31 cellular contexts compared by ENCODE assay signal in the genomic region with DNA sequence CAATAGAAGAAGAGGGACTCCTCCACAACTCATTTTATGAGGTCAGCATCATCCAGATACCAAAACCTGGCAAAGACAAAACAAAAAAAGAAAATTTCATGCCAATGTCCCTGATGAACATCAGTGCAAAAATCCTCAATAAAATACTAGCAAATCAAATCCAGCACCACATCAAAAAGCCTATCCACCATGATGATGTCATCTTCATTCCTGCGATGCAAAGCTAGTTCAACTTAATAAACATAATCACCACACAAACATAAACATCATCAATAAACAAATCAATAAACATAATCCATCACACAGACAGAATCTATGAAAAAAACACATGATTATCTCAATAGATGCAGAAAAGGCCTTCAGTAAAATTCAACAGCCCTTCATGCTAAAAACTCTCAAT.
DNase-seq lines count a peak whose midpoint lies in the region; ATAC-seq, FAIRE-seq and TF ChIP-seq lines count a peak whose summit lies in the region.
"Had no signal": no experiment of that assay in that cellular context is flagged by ENCODE, and none has a peak within 500 bp of the region (broad histone marks: within the 10 kb centered on the region; RNA-seq: fewer than 3 reads in every experiment).

No MANE protein-coding gene starts in this region.

- no peak for TF ChIP-seq RAD21 in HepG2 (CRISPR knock-in tag; IDR thresholded peaks at IDR 0.05)

- no peak overlapping the region for H3K9ac ChIP-seq in HepG2 (ENCODE audit: insufficient read depth, low read depth, low read length)
- H3K9ac ChIP-seq: BLaER1; BLaER1 treated with 17β-estradiol and CSF1 and Interleukin-3, amounts not matched to agents 10 nM and 100 nM had no signal

- no peak for TF ChIP-seq POLR2A in HepG2 (IDR thresholded peaks at IDR 0.05; ENCODE audit: insufficient read depth in 1 of 2, low read depth in 2 of 2, low read length in 2 of 2)
- no peak for TF ChIP-seq POLR2A in right lobe of liver (IDR thresholded peaks at IDR 0.05)
- TF ChIP-seq POLR2A in uterus (IDR thresholded peaks at IDR 0.05) = no peak

- no peak overlapping the region for H3K4me2 ChIP-seq in HepG2 (ENCODE audit: low read depth, low read length)
- H3K4me2 ChIP-seq: A549; BLaER1; BLaER1 treated with 17β-estradiol and CSF1 and Interleukin-3, amounts not matched to agents 10 nM and 100 nM had no signal

- H3K4me3 ChIP-seq in HepG2 (replicated peaks in 1 of 3; ENCODE audit: insufficient read depth in 1 of 3, low read depth in 2 of 3, low read length in 3 of 3) (no peak overlapping the region), right lobe of liver (no peak overlapping the region), HEK293 (ENCODE audit: low read depth, low read length) (no peak overlapping the region), uterus (no peak overlapping the region)
- H3K4me3 ChIP-seq: A549; BLaER1; BLaER1 treated with 17β-estradiol and CSF1 and Interleukin-3, amounts not matched to agents 10 nM and 100 nM had no signal

- no peaks in the 10 kb centered on the region for H3K4me1 ChIP-seq in HepG2 (ENCODE audit: insufficient read depth, low read length)
- H3K4me1 ChIP-seq in right lobe of liver = no peaks in the 10 kb centered on the region
- no peaks in the 10 kb centered on the region for H3K4me1 ChIP-seq in HEK293 (ENCODE audit: control insufficient read depth, insufficient read depth, low read length)
- H3K4me1 ChIP-seq in uterus = no peaks in the 10 kb centered on the region
- H3K4me1 ChIP-seq: A549; BE2C; BLaER1; BLaER1 treated with 17β-estradiol and CSF1 and Interleukin-3, amounts not matched to agents 10 nM and 100 nM; Caco-2 had no signal

- intact Hi-C loops in HepG2 (cut with micrococcal nuclease; ENCODE audit: unreplicated experiment) = no loop called here
- intact Hi-C loops in right lobe of liver (cut with DNase I) = no loop called here
- intact Hi-C loops in uterus (cut with DNase I; ENCODE audit: low total_unique reads) = no loop called here

- CTCF ChIA-PET in HepG2 (lab: Yijun Ruan, JAX; ENCODE audit: low intra/inter-chr PET ratio, low total read pairs) = no interaction called here
- CTCF ChIA-PET in HEK293 (lab: Yijun Ruan, JAX) = interaction anchor here (0.6 kb wide), 1 partner anchor 580 kb away, joined by 4 read pairs; no protein-coding TSS in a partner anchor

- TF ChIP-seq CTCF in HepG2 (CRISPR knock-in tag; IDR thresholded peaks at IDR 0.05) (no peak), right lobe of liver (IDR thresholded peaks at IDR 0.05) (no peak), HEK293 (tag by site-specific recombination; IDR thresholded peaks at IDR 0.05) (no peak), uterus (IDR thresholded peaks at IDR 0.05) (no peak)

- ATAC-seq in HepG2 = no peak
- ATAC-seq in right lobe of liver = no peak
- ATAC-seq: A549; CD8-positive, alpha-beta T cell had no signal

- no peak overlapping the region for H3K27ac ChIP-seq in HepG2 (ENCODE audit: extremely low read length, insufficient read depth, low read length)
- no peak overlapping the region for H3K27ac ChIP-seq in right lobe of liver
- no peak overlapping the region for H3K27ac ChIP-seq in HEK293 (ENCODE audit: extremely low read depth, low read depth, low read length)
- H3K27ac ChIP-seq in uterus = no peak overlapping the region
- H3K27ac ChIP-seq: 22Rv1; A549; BLaER1; BLaER1 treated with 17β-estradiol and CSF1 and Interleukin-3, amounts not matched to agents 10 nM and 100 nM; C4-2B had no signal

- POLR2A ChIA-PET in HepG2 (lab: Yijun Ruan, JAX) (no interaction called here), HEK293 (lab: Yijun Ruan, JAX) (no interaction called here)

- TF ChIP-seq EP300 in HepG2 (IDR thresholded peaks at IDR 0.05; ENCODE audit: low read depth in 2 of 2, low read length in 2 of 2) (no peak), HepG2 (CRISPR knock-in tag; IDR thresholded peaks at IDR 0.05; ENCODE audit: borderline replicate concordance) (no peak)

- no peaks in the 10 kb centered on the region for H4K20me1 ChIP-seq in HepG2 (ENCODE audit: insufficient read depth, low read length)
- H4K20me1 ChIP-seq: BLaER1; BLaER1 treated with 17β-estradiol and CSF1 and Interleukin-3, amounts not matched to agents 10 nM and 100 nM had no signal

- H3K36me3 ChIP-seq in HepG2 (replicated peaks in 1 of 2; ENCODE audit: control insufficient read depth in 1 of 2, insufficient read depth in 2 of 2, low read length in 2 of 2) (no peaks in the 10 kb centered on the region), right lobe of liver (no peaks in the 10 kb centered on the region), HEK293 (ENCODE audit: control insufficient read depth in 2 of 2, insufficient read depth in 1 of 2, low read length in 2 of 2) (no peaks in the 10 kb centered on the region), uterus (no peaks in the 10 kb centered on the region)
- H3K36me3 ChIP-seq: BE2C; BLaER1; BLaER1 treated with 17β-estradiol and CSF1 and Interleukin-3, amounts not matched to agents 10 nM and 100 nM had no signal

- no peak for DNase-seq in HepG2 (ENCODE audit: low spot score)
- no peak for DNase-seq in right lobe of liver
- no peak for DNase-seq in uterus
- DNase-seq: 8988T; ACHN; AML-193; BE2C; C1 segment of cervical spinal cord; Caco-2; Calu3; CD4-positive, alpha-beta memory T cell; CD4-positive, alpha-beta T cell; CD4-positive, CD25-positive, alpha-beta regulatory T cell; CD8-positive, alpha-beta memory T cell; CD8-positive, alpha-beta T cell; COR-L47; DMS 273 treated with DMSO at 0.1 percent for 48 hours; DMS153; DMS53; DMS79; DMS79 treated with DMSO at 0.1 percent for 48 hours; DND-41; EL had no signal

- WGBS in HepG2 (ENCODE audit: low lambda C conversion rate) = 10% methylated on average over 1 of the region's 1 CpG
- WGBS in right lobe of liver (ENCODE audit: insufficient coverage, low coverage, low lambda C conversion rate, missing lambda C conversion rate) = 82% methylated on average over 1 of the region's 1 CpG

- no TSS peak for BruUV-seq in HepG2 (replicated peaks; lab: Mats Ljungman, UMichigan)

- H3K27me3 ChIP-seq in HepG2 (ENCODE audit: control insufficient read depth in 1 of 2, insufficient read depth in 2 of 2, low read length in 2 of 2) (no peaks in the 10 kb centered on the region), right lobe of liver (no peaks in the 10 kb centered on the region), uterus (no peaks in the 10 kb centered on the region)
- H3K27me3 ChIP-seq: BE2C; BLaER1; BLaER1 treated with 17β-estradiol and CSF1 and Interleukin-3, amounts not matched to agents 10 nM and 100 nM had no signal

- H3K9me3 ChIP-seq in HepG2 (ENCODE audit: low read length) (peaks cover 19% of the 10 kb centered on the region), right lobe of liver (no peaks in the 10 kb centered on the region), HEK293 (ENCODE audit: control insufficient read depth, insufficient read depth, low read depth, low read length) (no peaks in the 10 kb centered on the region), uterus (no peaks in the 10 kb centered on the region)
- H3K9me3 ChIP-seq: A549, BE2C, Caco-2 had no signal

- in situ Hi-C loops in HepG2 (cut with HindIII; ENCODE audit: extremely low pct_ligation_motif_present, low pct_unique_long_range_greater_than_20kb) = loop anchor here (25.0 kb wide), 1 partner anchor 92 kb away; no protein-coding TSS in a partner anchor

- FAIRE-seq in HepG2 (lab: Jason Lieb, UNC) = no peak
- FAIRE-seq: A204.1, A549, D721Med had no signal

- no peaks in the 10 kb centered on the region for H3K79me2 ChIP-seq in HepG2 (ENCODE audit: insufficient read depth, low read length)

- no peak overlapping the region for H2AFZ ChIP-seq in HepG2 (ENCODE audit: low read length)

TF ChIP-seq in HepG2, 621 proteins besides CTCF, POLR2A, EP300 and RAD21:
- TF ChIP-seq ATF7 (IDR thresholded peaks at IDR 0.05) (peak; percentile 95), ATF7 (CRISPR knock-in tag; IDR thresholded peaks at IDR 0.05) (no peak), ZNF557 (CRISPR knock-in tag; IDR thresholded peaks at IDR 0.05) (no peak), CREB1 (IDR thresholded peaks at IDR 0.05) (peak; percentile 55), CREB1 (CRISPR knock-in tag; IDR thresholded peaks at IDR 0.05) (no peak)

TF ChIP-seq in HEK293, 187 proteins besides CTCF, POLR2A, EP300 and RAD21:
- TF ChIP-seq ZNF202 (tag by site-specific recombination; IDR thresholded peaks at IDR 0.05; ENCODE audit: borderline replicate concordance) = no peak
- TF ChIP-seq, protein P1, sequence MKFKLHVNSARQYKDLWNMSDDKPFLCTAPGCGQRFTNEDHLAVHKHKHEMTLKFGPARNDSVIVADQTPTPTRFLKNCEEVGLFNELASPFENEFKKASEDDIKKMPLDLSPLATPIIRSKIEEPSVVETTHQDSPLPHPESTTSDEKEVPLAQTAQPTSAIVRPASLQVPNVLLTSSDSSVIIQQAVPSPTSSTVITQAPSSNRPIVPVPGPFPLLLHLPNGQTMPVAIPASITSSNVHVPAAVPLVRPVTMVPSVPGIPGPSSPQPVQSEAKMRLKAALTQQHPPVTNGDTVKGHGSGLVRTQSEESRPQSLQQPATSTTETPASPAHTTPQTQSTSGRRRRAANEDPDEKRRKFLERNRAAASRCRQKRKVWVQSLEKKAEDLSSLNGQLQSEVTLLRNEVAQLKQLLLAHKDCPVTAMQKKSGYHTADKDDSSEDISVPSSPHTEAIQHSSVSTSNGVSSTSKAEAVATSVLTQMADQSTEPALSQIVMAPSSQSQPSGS (tag by site-specific recombination; IDR thresholded peaks at IDR 0.05; ENCODE audit: low read depth) = 0 out of 2 replicates have a peak, but pooled peaks have one; percentile 16
